ENCODE assay signal across 30 cellular contexts in genomic region chr11:125688066-125688465, GRCh38. TPM values are rescaled to one million over a fixed set of nuclear protein-coding genes. Genes with fewer than 3 reads are reported as not detected.
"Had no signal": no experiment of that assay in that cellular context is flagged by ENCODE, and none has a peak within 500 bp of the region (broad histone marks: within the 10 kb centered on the region; RNA-seq: fewer than 3 reads in every experiment).

No MANE protein-coding gene starts in this region.

- H3K4me1 ChIP-seq: stomach, suprapubic skin, thyroid gland, tibial artery, tibial nerve, transverse colon, upper lobe of left lung, upper lobe of right lung, uterus, vagina had no signal

- H3K9me3 ChIP-seq: stomach, suprapubic skin, thoracic aorta, thyroid gland, tibial artery, transverse colon, upper lobe of left lung, upper lobe of right lung, uterus, vagina had no signal

- FAIRE-seq: urothelium cell line had no signal

- H3K4me3 ChIP-seq: stomach, suprapubic skin, thoracic aorta, thyroid gland, tibial artery, tibial nerve, transverse colon, upper lobe of left lung, upper lobe of right lung, uterus, vagina had no signal

- H3K27me3 ChIP-seq: stomach, suprapubic skin, thyroid gland, tibial artery, tibial nerve, transverse colon, upper lobe of left lung, upper lobe of right lung, uterus, vagina had no signal

- DNase-seq: stimulated activated CD4-positive, alpha-beta T cell treated with anti-CD3 and anti-CD28 coated beads, Interleukin-2, amount 100 ng/mL, for 48 hours; stimulated activated CD4-positive, alpha-beta T cell treated with anti-CD3 and anti-CD28 coated beads, Interleukin-4, amount 100 ng/mL, for 1 hour; stimulated activated CD4-positive, alpha-beta T cell treated with anti-CD3 and anti-CD28 coated beads, Interleukin-4, amount 100 ng/mL, for 24 hours; stimulated activated CD4-positive, alpha-beta T cell treated with anti-CD3 and anti-CD28 coated beads, Interleukin-4, amount 100 ng/mL, for 4 hours; stimulated activated CD8-positive, alpha-beta memory T cell treated with anti-CD3 and anti-CD28 coated beads, Interleukin-4, amount 100 ng/mL, for 48 hours; stimulated activated naive B cell treated with anti-CD40 and anti-IgM and Interleukin-4, amounts not matched to agents 10 μg/mL and 1 μg/mL and 100 μg/mL, for 72 hours; stimulated activated naive CD4-positive, alpha-beta T cell; stimulated activated naive CD4-positive, alpha-beta T cell treated with Interleukin-2 at 50 U/mL for 16 hours; stimulated activated naive CD8-positive, alpha-beta T cell treated with anti-CD3 and anti-CD28 coated beads, Interleukin-15, amount 100 ng/mL, for 72 hours; stimulated activated naive CD8-positive, alpha-beta T cell treated with anti-CD3 and anti-CD28 coated beads, Interleukin-15, Interleukin-2, amounts not matched to agents 100 U/mL and 50 U/mL, for 24 hours; stomach; substantia nigra; thyroid gland; tibial artery; transverse colon; trophoblast cell; upper lobe of right lung; uterus had no signal

- H3K27ac ChIP-seq: stomach, suprapubic skin, thoracic aorta, thyroid gland, tibial artery, tibial nerve, transverse colon, upper lobe of left lung, upper lobe of right lung, uterus, vagina had no signal

- H3K36me3 ChIP-seq: stomach, suprapubic skin, thoracic aorta, thyroid gland, tibial artery, tibial nerve, transverse colon, upper lobe of left lung, upper lobe of right lung, uterus, vagina had no signal

- ATAC-seq: stimulated activated effector memory CD8-positive, alpha-beta T cell treated with anti-CD3 and anti-CD28 coated beads, Interleukin-12 subunit alpha, Interleukin-12 subunit beta, amount 100 ng/mL, for 72 hours; stimulated activated memory B cell treated with anti-CD40 and anti-IgM and Interleukin-4, amounts not matched to agents 10 μg/mL and 1 μg/mL and 100 μg/mL, for 72 hours; stimulated activated naive B cell treated with anti-CD40 and anti-IgM and Interleukin-4, amounts not matched to agents 10 μg/mL and 1 μg/mL and 100 μg/mL, for 72 hours; stimulated activated naive CD8-positive, alpha-beta T cell treated with anti-CD3 and anti-CD28 coated beads, Interleukin-15, amount 100 ng/mL, for 72 hours; stimulated activated naive CD8-positive, alpha-beta T cell treated with anti-CD3 and anti-CD28 coated beads, Interleukin-15, Interleukin-2, amounts not matched to agents 100 U/mL and 50 U/mL, for 24 hours had no signal

RNA-seq across cellular contexts. Expression of gene ACRV1, which starts 7.4 kb away (rescaled TPM):
- total RNA-seq: stomach, subcutaneous adipose tissue, suprapubic skin, thoracic aorta, thyroid gland, tibial nerve, transverse colon, upper lobe of left lung, upper lobe of right lung, ureter, urinary bladder, uterus, vagina had no signal
- polyA plus RNA-seq: stomach had no signal

RNA-seq across cellular contexts. Expression of gene PATE1, which starts 58.0 kb away (rescaled TPM):
- total RNA-seq: stomach, subcutaneous adipose tissue, suprapubic skin, temporal lobe, thoracic aorta, thyroid gland, tibial nerve, transverse colon, upper lobe of left lung, upper lobe of right lung, ureter, urinary bladder, uterus, vagina had no signal
- polyA plus RNA-seq: stomach, urinary bladder had no signal
